In the genomic region with DNA sequence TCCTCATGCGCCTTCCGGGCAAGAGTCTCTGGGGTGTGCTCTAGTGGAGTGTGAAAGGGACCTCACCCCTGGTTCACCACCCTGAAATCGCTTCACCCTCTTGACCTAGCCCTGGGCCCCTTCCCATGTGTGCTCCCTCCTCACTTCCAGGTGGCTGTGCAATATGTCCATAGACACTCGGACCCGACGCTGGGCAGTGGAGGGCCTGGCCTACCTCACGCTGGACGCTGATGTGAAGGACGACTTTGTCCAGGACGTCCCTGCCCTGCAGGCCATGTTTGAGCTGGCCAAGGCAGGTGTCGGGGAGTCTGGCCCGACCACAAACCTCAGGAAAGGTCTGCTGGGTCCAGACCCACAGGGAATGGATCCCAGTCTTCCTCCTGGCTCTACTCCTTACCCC, we compare ENCODE assay signal across 17 cellular contexts. TPM values are rescaled to one million over a fixed set of nuclear protein-coding genes. Genes with fewer than 3 reads are reported as not detected.
DNase-seq lines count a peak whose midpoint lies in the region; ATAC-seq and TF ChIP-seq lines count a peak whose summit lies in the region.
"Had no signal": no experiment of that assay in that cellular context is flagged by ENCODE, and none has a peak within 500 bp of the region (broad histone marks: within the 10 kb centered on the region; RNA-seq: fewer than 3 reads in every experiment).

No MANE protein-coding gene starts in this region.

- 0 out of 2 replicates have a peak, but pooled peaks cover 5% of the 10 kb centered on the region for H3K9me1 ChIP-seq in IMR-90 (ENCODE audit: insufficient read depth, low read length)

- peak; percentile 24 for DNase-seq in activated T-cell treated with anti-CD3 and anti-CD28 coated beads, Interleukin-2, amount 50 U/mL, for 24 hours
- no peak for DNase-seq in activated T-cell treated with anti-CD3 and anti-CD28 coated beads, Interleukin-2, amount 50 U/mL, for 72 hours
- no peak for DNase-seq in IMR-90
- DNase-seq in mesenteric fat pad (ENCODE audit: low spot score), result peak; percentile 89
- DNase-seq in spleen, result peak; percentile 69
- DNase-seq in stimulated activated CD4-positive, alpha-beta T cell treated with anti-CD3 and anti-CD28 coated beads, Interleukin-4, amount 100 ng/mL, for 1 hour, result no peak
- DNase-seq in CD4-positive, alpha-beta T cell, result no peak
- DNase-seq: BE2C; C1 segment of cervical spinal cord; Caco-2; CD4-positive, CD25-positive, alpha-beta regulatory T cell; H7; HFFc6 had no signal

- WGBS in IMR-90 (ENCODE audit: extremely low coverage in 2 of 2, insufficient read length in 1 of 2), 2 experiments, result 61% methylated on average over 7 of the region's 12 CpGs; no CpG with 5 or more reads in 1 of the 2 experiments
- 90 to 97% (median 94%) methylated on average over 12 of the region's 12 CpGs for WGBS in spleen, 5 donors

- TF ChIP-seq RAD21 in IMR-90 (IDR thresholded peaks at IDR 0.05; ENCODE audit: low read length), result no peak

- no peaks in the 10 kb centered on the region for H3K79me1 ChIP-seq in IMR-90 (ENCODE audit: low read depth in 1 of 2, low read length in 2 of 2)

- H3K4me3 Mint-ChIP-seq in activated T-cell treated with anti-CD3 and anti-CD28 coated beads, Interleukin-2, amount 50 U/mL, for 24 hours, result no peak overlapping the region
- H3K4me3 Mint-ChIP-seq in activated T-cell treated with anti-CD3 and anti-CD28 coated beads, Interleukin-2, amount 50 U/mL, for 72 hours, result no peak overlapping the region
- no peak overlapping the region for H3K4me3 Mint-ChIP-seq in CD4-positive, alpha-beta T cell
- H3K4me3 Mint-ChIP-seq: CD4-positive, CD25-positive, alpha-beta regulatory T cell; GM23338; HFFc6; IgD-negative memory B cell had no signal

- no peak overlapping the region for H3K56ac ChIP-seq in IMR-90 (ENCODE audit: extremely low read depth, insufficient read depth, low read length)

- H3K4me2 ChIP-seq in IMR-90 (ENCODE audit: low read depth, low read length), result no peak overlapping the region
- H3K4me2 ChIP-seq: GM23338 had no signal

- no peak overlapping the region for H3K4ac ChIP-seq in IMR-90 (ENCODE audit: low read depth, low read length)

- H3K9me3 ChIP-seq in IMR-90 (ENCODE audit: control insufficient read depth, insufficient read depth, low read length), result no peaks in the 10 kb centered on the region
- H3K9me3 ChIP-seq in spleen, result no peaks in the 10 kb centered on the region
- H3K9me3 ChIP-seq in CD4-positive, alpha-beta T cell (ENCODE audit: control insufficient read depth, low read length), result no peaks in the 10 kb centered on the region
- H3K9me3 ChIP-seq: BE2C, Caco-2 had no signal

- no peaks in the 10 kb centered on the region for H4K20me1 ChIP-seq in IMR-90 (ENCODE audit: insufficient read depth, low read length)

- POLR2A ChIA-PET in IMR-90 (lab: Charles Lee; ENCODE audit: unreplicated experiment), result no interaction called here
- POLR2A ChIA-PET in CD4-positive, alpha-beta T cell (lab: Charles Lee), result interaction anchor here (0.8 to 1.8 kb wide), 4 partner anchors 71 to 368 kb away, joined by 3 to 8 read pairs (median 4); no protein-coding TSS in a partner anchor

- no peaks in the 10 kb centered on the region for H3K9me3 Mint-ChIP-seq in activated T-cell treated with anti-CD3 and anti-CD28 coated beads, Interleukin-2, amount 50 U/mL, for 24 hours
- no peaks in the 10 kb centered on the region for H3K9me3 Mint-ChIP-seq in activated T-cell treated with anti-CD3 and anti-CD28 coated beads, Interleukin-2, amount 50 U/mL, for 72 hours
- no peaks in the 10 kb centered on the region for H3K9me3 Mint-ChIP-seq in CD4-positive, alpha-beta T cell
- H3K9me3 Mint-ChIP-seq: GM23338, HFFc6, IgD-negative memory B cell had no signal

- TF ChIP-seq CTCF in IMR-90 (conservative IDR thresholded peaks at IDR 0.05; ENCODE audit: low read depth, low read length), result no peak
- TF ChIP-seq CTCF in spleen (IDR thresholded peaks at IDR 0.05 in 8 of 11, conservative IDR thresholded peaks at IDR 0.05 in 3 of 11), result no peak
- TF ChIP-seq CTCF in CD4-positive, alpha-beta T cell (IDR thresholded peaks at IDR 0.05), result no peak

- CTCF ChIA-PET in IMR-90 (lab: Yijun Ruan, JAX), result no interaction called here
- CTCF ChIA-PET in CD4-positive, alpha-beta T cell (lab: Charles Lee), result interaction anchor here (1.3 to 1.5 kb wide), 4 partner anchors 9 to 143 kb away, joined by 3 to 9 read pairs (median 4); no protein-coding TSS in a partner anchor

- no peak overlapping the region for H2BK20ac ChIP-seq in IMR-90 (ENCODE audit: low read depth, low read length)

- dilution Hi-C loops in IMR-90 (cut with HindIII; ENCODE audit: low sequenced_read_pairs, unreplicated experiment), result no loop called here

- ATAC-seq in activated T-cell treated with anti-CD3 and anti-CD28 coated beads, Interleukin-2, amount 50 U/mL, for 72 hours (replicated peaks in 1 of 2), result no peak
- ATAC-seq in IMR-90 (ENCODE audit: low read depth), result no peak
- no peak for ATAC-seq in CD4-positive, alpha-beta T cell (ENCODE audit: poor library complexity)
- ATAC-seq: GM23338, HCT116 had no signal

- H3K4me3 ChIP-seq in IMR-90 (ENCODE audit: insufficient read depth, low read depth, low read length) (no peak overlapping the region), spleen (no peak overlapping the region)
- H3K4me3 ChIP-seq: GM23338 had no signal

- in situ Hi-C loops in IMR-90 (cut with MboI; ENCODE audit: low sequenced_read_pairs), result loop anchor here (5.0 kb wide), 1 partner anchor 367 kb away; the partner anchor contains the start of gene SLFN12L

- H4K5ac ChIP-seq in IMR-90 (ENCODE audit: low read depth, low read length), result no peak overlapping the region

- peaks cover 35% of the 10 kb centered on the region for H3K4me1 Mint-ChIP-seq in activated T-cell treated with anti-CD3 and anti-CD28 coated beads, Interleukin-2, amount 50 U/mL, for 24 hours (ENCODE audit: low read depth)
- H3K4me1 Mint-ChIP-seq in activated T-cell treated with anti-CD3 and anti-CD28 coated beads, Interleukin-2, amount 50 U/mL, for 72 hours (ENCODE audit: low read depth), result peaks cover 53% of the 10 kb centered on the region
- H3K4me1 Mint-ChIP-seq in CD4-positive, alpha-beta T cell (ENCODE audit: low read depth), result peaks cover 48% of the 10 kb centered on the region
- H3K4me1 Mint-ChIP-seq: GM23338 had no signal

- no peak overlapping the region for H3K18ac ChIP-seq in IMR-90 (ENCODE audit: low read depth, low read length)

- H3K27ac ChIP-seq in IMR-90 (ENCODE audit: insufficient read depth, low read length), result no peak overlapping the region
- no peak overlapping the region for H3K27ac ChIP-seq in spleen
- H3K27ac ChIP-seq in CD4-positive, alpha-beta T cell (ENCODE audit: low read depth, low read length), result no peak overlapping the region

- no peak overlapping the region for H3K23ac ChIP-seq in IMR-90 (ENCODE audit: low read depth, low read length)

- H4K8ac ChIP-seq in IMR-90 (ENCODE audit: low read depth in 2 of 2, low read length in 2 of 2), result no peak overlapping the region

- no peak overlapping the region for H4K91ac ChIP-seq in IMR-90 (ENCODE audit: insufficient read depth, low read depth, low read length)

- no peak overlapping the region for H2BK120ac ChIP-seq in IMR-90 (ENCODE audit: low read depth, low read length)

- no peaks in the 10 kb centered on the region for H3K27me3 Mint-ChIP-seq in activated T-cell treated with anti-CD3 and anti-CD28 coated beads, Interleukin-2, amount 50 U/mL, for 24 hours
- H3K27me3 Mint-ChIP-seq in activated T-cell treated with anti-CD3 and anti-CD28 coated beads, Interleukin-2, amount 50 U/mL, for 72 hours (ENCODE audit: low read depth), result no peaks in the 10 kb centered on the region
- no peaks in the 10 kb centered on the region for H3K27me3 Mint-ChIP-seq in CD4-positive, alpha-beta T cell
- H3K27me3 Mint-ChIP-seq: CD4-positive, CD25-positive, alpha-beta regulatory T cell had no signal

- no peak overlapping the region for H3K14ac ChIP-seq in IMR-90 (replicated peaks; ENCODE audit: low read depth, low read length)

- H2AK5ac ChIP-seq in IMR-90 (ENCODE audit: low read depth, low read length), result no peak overlapping the region; the same call in 1 of the 2 replicates

- H3K27me3 ChIP-seq in IMR-90 (ENCODE audit: control insufficient read depth, insufficient read depth, low read length), result no peaks in the 10 kb centered on the region
- no peaks in the 10 kb centered on the region for H3K27me3 ChIP-seq in spleen (replicated peaks in 1 of 7)
- H3K27me3 ChIP-seq in CD4-positive, alpha-beta T cell (ENCODE audit: control insufficient read depth, insufficient read depth, low read length), result no peaks in the 10 kb centered on the region

- intact Hi-C loops in IMR-90 (cut with micrococcal nuclease) (loop anchor here (5.0 to 10.0 kb wide), 2 partner anchors 72 to 265 kb away; partner anchors contain the start of genes SLFN12 and SLFN5), spleen (cut with DNase I; ENCODE audit: low total_unique reads) (loop anchor here (5.0 to 10.0 kb wide), 3 partner anchors 75 to 575 kb away; partner anchors contain the start of genes SLFN12L and SLFN5)
- intact Hi-C loops in CD4-positive, alpha-beta T cell (cut with DNase I, micrococcal nuclease), result loop anchor here (2.0 to 10.0 kb wide), 3 partner anchors 45 to 635 kb away; partner anchors contain the start of gene TAF15 (in 1 of the 2)

- H3K4me1 ChIP-seq in IMR-90 (ENCODE audit: control insufficient read depth, insufficient read depth, low read length) (peaks cover 4% of the 10 kb centered on the region; the same call in 1 of the 2 replicates), spleen (peaks cover 0 to 20% (median 10%) of the 10 kb centered on the region in 6 donors)
- H3K4me1 ChIP-seq: BE2C had no signal

- H3K36me3 Mint-ChIP-seq in activated T-cell treated with anti-CD3 and anti-CD28 coated beads, Interleukin-2, amount 50 U/mL, for 24 hours (ENCODE audit: low read depth), result no peaks in the 10 kb centered on the region
- H3K36me3 Mint-ChIP-seq in activated T-cell treated with anti-CD3 and anti-CD28 coated beads, Interleukin-2, amount 50 U/mL, for 72 hours (ENCODE audit: insufficient read depth in 2 of 2), result no peaks in the 10 kb centered on the region
- no peaks in the 10 kb centered on the region for H3K36me3 Mint-ChIP-seq in CD4-positive, alpha-beta T cell (ENCODE audit: low read depth)
- H3K36me3 Mint-ChIP-seq: CD4-positive, CD25-positive, alpha-beta regulatory T cell; IgD-negative memory B cell had no signal

- TF ChIP-seq POLR2A in IMR-90 (IDR thresholded peaks at IDR 0.05; ENCODE audit: low read depth, low read length) (no peak), spleen (IDR thresholded peaks at IDR 0.05) (no peak)

- no peak overlapping the region for H3K9ac ChIP-seq in IMR-90 (ENCODE audit: low read depth, low read length)

- no TSS peak for BruUV-seq in IMR-90 (replicated peaks; lab: Mats Ljungman, UMichigan)

- H2BK15ac ChIP-seq in IMR-90 (ENCODE audit: low read depth, low read length), result no peak overlapping the region

- H3K36me3 ChIP-seq in IMR-90 (ENCODE audit: control insufficient read depth, insufficient read depth, low read length), result no peaks in the 10 kb centered on the region
- H3K36me3 ChIP-seq in spleen, result no peaks in the 10 kb centered on the region
- H3K36me3 ChIP-seq: BE2C had no signal

- H2BK5ac ChIP-seq in IMR-90 (ENCODE audit: low read depth, low read length, poor library complexity, severe bottlenecking), result no peak overlapping the region

- peak overlapping the region; percentile 33 for H2AFZ ChIP-seq in IMR-90 (replicated peaks; ENCODE audit: low read length, poor library complexity)
- H2AFZ ChIP-seq: GM23338 had no signal

- no peak overlapping the region for H2AK9ac ChIP-seq in IMR-90 (replicated peaks; ENCODE audit: low read depth, low read length, poor library complexity)

- H3K27ac Mint-ChIP-seq in activated T-cell treated with anti-CD3 and anti-CD28 coated beads, Interleukin-2, amount 50 U/mL, for 24 hours, result no peak overlapping the region
- H3K27ac Mint-ChIP-seq in activated T-cell treated with anti-CD3 and anti-CD28 coated beads, Interleukin-2, amount 50 U/mL, for 72 hours, result no peak overlapping the region
- no peak overlapping the region for H3K27ac Mint-ChIP-seq in CD4-positive, alpha-beta T cell
- H3K27ac Mint-ChIP-seq: CD4-positive, CD25-positive, alpha-beta regulatory T cell; GM23338; HFFc6; IgD-negative memory B cell had no signal

RNA-seq across cellular contexts. Expression of gene UNC45B, which starts 22.3 kb away (rescaled TPM):
- total RNA-seq in activated T-cell treated with anti-CD3 and anti-CD28 coated beads, Interleukin-2, amount 50 U/mL, for 72 hours, result under 1 TPM; 0.05 to 0.07 TPM
- total RNA-seq in IMR-90 (2012; rRNA removed), result not detected in 2 replicates
- not detected in 2 replicates for polyA plus RNA-seq in IMR-90 (2012; rRNA removed)
- polyA plus RNA-seq in IMR-90 (2012; cell fraction: cytosol; rRNA removed), result not detected in 2 replicates
- polyA plus RNA-seq in IMR-90 (2012; cell fraction: nucleus; rRNA removed; ENCODE audit: low replicate concordance), result not detected in 2 replicates
- not detected for total RNA-seq in mesenteric fat pad
- 1 to 10 TPM; 1.3 to 3.9 (median 2.5) TPM for total RNA-seq in spleen
- polyA plus RNA-seq in spleen, result under 1 TPM; 0.08 to 0.51 (median 0.22) TPM
- total RNA-seq in CD4-positive, alpha-beta T cell, result under 1 TPM; 0.11 to 0.20 TPM
- total RNA-seq: A172, Caco-2, HFFc6 had no signal
- polyA plus RNA-seq: GM23338, IgD-negative memory B cell had no signal

RNA-seq across cellular contexts. Expression of gene SLC35G3, which starts 24.2 kb away (rescaled TPM):
- not detected for total RNA-seq in activated T-cell treated with anti-CD3 and anti-CD28 coated beads, Interleukin-2, amount 50 U/mL, for 72 hours
- total RNA-seq in IMR-90 (2012; rRNA removed), result not detected in 2 replicates
- not detected in 2 replicates for polyA plus RNA-seq in IMR-90 (2012; rRNA removed)
- not detected in 2 replicates for polyA plus RNA-seq in IMR-90 (2012; cell fraction: cytosol; rRNA removed)
- not detected in 2 replicates for polyA plus RNA-seq in IMR-90 (2012; cell fraction: nucleus; rRNA removed; ENCODE audit: low replicate concordance)
- total RNA-seq in mesenteric fat pad, result not detected
- total RNA-seq in spleen, result not detected
- polyA plus RNA-seq in spleen, result under 1 TPM in 1 of 3 donors, not detected in 2; 0.04 TPM
- not detected for total RNA-seq in CD4-positive, alpha-beta T cell
- total RNA-seq: A172; Caco-2; CD4-positive, CD25-positive, alpha-beta regulatory T cell; GM23338; H7; HFFc6 had no signal
- polyA plus RNA-seq: GM23338, IgD-negative memory B cell had no signal

RNA-seq across cellular contexts. Expression of gene NLE1, which starts 27.9 kb away (rescaled TPM):
- 10 to 100 TPM; 24.3 to 31.4 TPM for total RNA-seq in activated T-cell treated with anti-CD3 and anti-CD28 coated beads, Interleukin-2, amount 50 U/mL, for 72 hours
- 23.7 and 24.4 TPM in 2 replicates for total RNA-seq in IMR-90 (2012; rRNA removed)
- polyA plus RNA-seq in IMR-90 (2012; rRNA removed), result 18.0 and 18.6 TPM in 2 replicates
- polyA plus RNA-seq in IMR-90 (2012; cell fraction: cytosol; rRNA removed), result 17.3 and 19.2 TPM in 2 replicates
- polyA plus RNA-seq in IMR-90 (2012; cell fraction: nucleus; rRNA removed; ENCODE audit: low replicate concordance), result 19.9 and 38.3 TPM in 2 replicates
- total RNA-seq in mesenteric fat pad, result 14.0 TPM
- 10 to 100 TPM in 6 of 7 donors, 1 to 10 TPM in 1; 9.8 to 17.3 (median 12.5) TPM for total RNA-seq in spleen
- 1 to 10 TPM; 5.8 to 9.6 (median 8.8) TPM for polyA plus RNA-seq in spleen
- total RNA-seq in CD4-positive, alpha-beta T cell, result 1 to 10 TPM; 8.9 to 9.5 TPM

RNA-seq across cellular contexts. Expression of gene FNDC8, which starts 48.5 kb away (rescaled TPM):
- total RNA-seq in activated T-cell treated with anti-CD3 and anti-CD28 coated beads, Interleukin-2, amount 50 U/mL, for 72 hours, result not detected
- total RNA-seq in IMR-90 (2012; rRNA removed), result not detected in 2 replicates
- not detected in 2 replicates for polyA plus RNA-seq in IMR-90 (2012; rRNA removed)
- not detected in 2 replicates for polyA plus RNA-seq in IMR-90 (2012; cell fraction: cytosol; rRNA removed)
- not detected in 2 replicates for polyA plus RNA-seq in IMR-90 (2012; cell fraction: nucleus; rRNA removed; ENCODE audit: low replicate concordance)
- total RNA-seq in mesenteric fat pad, result not detected
- total RNA-seq in spleen, result not detected
- polyA plus RNA-seq in spleen, result under 1 TPM in 1 of 3 donors, not detected in 2; 0.10 TPM
- not detected for total RNA-seq in CD4-positive, alpha-beta T cell
- total RNA-seq: A172; Caco-2; CD4-positive, CD25-positive, alpha-beta regulatory T cell; GM23338; HFFc6 had no signal
- polyA plus RNA-seq: CD4-positive, CD25-positive, alpha-beta regulatory T cell; GM23338; IgD-negative memory B cell had no signal

RNA-seq across cellular contexts. Expression of gene RAD51D, which starts 50.3 kb away (rescaled TPM):
- 10 to 100 TPM; 35.3 to 44.5 TPM for total RNA-seq in activated T-cell treated with anti-CD3 and anti-CD28 coated beads, Interleukin-2, amount 50 U/mL, for 72 hours
- 9.7 and 12.7 TPM in 2 replicates for total RNA-seq in IMR-90 (2012; rRNA removed)
- 8.8 and 10.8 TPM in 2 replicates for polyA plus RNA-seq in IMR-90 (2012; rRNA removed)
- polyA plus RNA-seq in IMR-90 (2012; cell fraction: cytosol; rRNA removed), result 8.1 and 11.1 TPM in 2 replicates
- polyA plus RNA-seq in IMR-90 (2012; cell fraction: nucleus; rRNA removed; ENCODE audit: low replicate concordance), result 15.5 and 17.2 TPM in 2 replicates
- total RNA-seq in mesenteric fat pad, result 10.6 TPM
- 10 to 100 TPM in 6 of 7 donors, 1 to 10 TPM in 1; 9.0 to 24.1 (median 14.9) TPM for total RNA-seq in spleen
- polyA plus RNA-seq in spleen, result 1 to 10 TPM; 4.0 to 8.4 (median 5.5) TPM
- 1 to 10 TPM; 6.2 to 8.6 TPM for total RNA-seq in CD4-positive, alpha-beta T cell

Comparison
In these comparisons a context has a peak if more than half of its experiments do, and no peak if none do; other contexts are left out.
1. DNase-seq: peak in activated T-cell treated with anti-CD3 and anti-CD28 coated beads, Interleukin-2, amount 50 U/mL, for 24 hours (single experiment), mesenteric fat pad (single experiment) and spleen (single experiment); none in activated T-cell treated with anti-CD3 and anti-CD28 coated beads, Interleukin-2, amount 50 U/mL, for 72 hours (0 of 2), IMR-90 (single experiment), stimulated activated CD4-positive, alpha-beta T cell treated with anti-CD3 and anti-CD28 coated beads, Interleukin-4, amount 100 ng/mL, for 1 hour (single experiment) and CD4-positive, alpha-beta T cell (0 of 10).